In the genomic region with DNA sequence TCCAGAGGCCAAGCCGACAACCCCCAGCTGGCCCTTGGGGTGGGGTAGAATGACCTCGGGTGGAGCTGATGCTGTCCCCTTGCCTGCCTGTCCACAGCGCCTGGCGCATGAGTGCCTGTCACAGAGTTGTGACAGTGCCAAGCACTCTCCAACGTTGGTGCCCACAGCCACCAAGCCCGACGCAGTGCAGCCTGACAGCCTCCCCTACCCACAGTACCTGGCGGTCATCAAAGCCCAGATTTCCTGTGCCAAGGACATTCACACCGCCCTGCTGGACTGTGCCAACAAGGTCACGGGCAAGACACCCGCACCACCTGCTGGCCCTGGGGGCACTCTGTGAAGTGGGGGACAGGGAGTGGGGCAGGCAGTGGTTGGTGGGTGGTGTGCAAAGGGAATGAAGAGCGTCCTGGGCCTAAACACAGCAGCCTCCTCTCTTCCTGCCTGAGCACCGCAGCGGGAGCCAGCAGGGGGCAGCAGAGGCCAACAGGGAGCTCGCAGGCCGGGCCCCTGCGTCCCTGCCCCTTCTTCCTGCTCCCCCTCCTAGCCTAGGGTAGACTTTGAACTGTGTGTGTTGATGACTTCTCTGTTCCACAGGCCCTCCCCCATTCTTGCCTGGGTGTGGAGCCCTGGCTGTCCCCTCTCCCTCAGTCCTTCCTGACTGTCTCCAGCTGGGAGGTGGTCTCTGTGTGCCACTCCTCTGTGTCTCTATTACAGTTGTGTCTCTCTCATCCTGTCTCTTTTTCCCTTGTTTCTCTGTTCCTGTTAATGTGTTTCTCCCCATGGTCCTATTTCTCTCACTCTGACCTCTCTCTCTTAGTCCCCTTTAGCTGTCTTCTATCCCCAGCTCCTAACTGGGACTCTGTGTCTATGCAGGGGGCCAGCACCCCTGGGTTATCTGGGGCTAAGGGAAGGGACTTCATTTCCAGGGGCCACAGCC, we compare ENCODE assay signal across 8 cellular contexts. TPM values are rescaled to one million over a fixed set of nuclear protein-coding genes. Genes with fewer than 3 reads are reported as not detected.
DNase-seq lines count a peak whose midpoint lies in the region; ATAC-seq and TF ChIP-seq lines count a peak whose summit lies in the region.

No MANE protein-coding gene starts in this region.

- H3K27me3 ChIP-seq in GM06990 (replicated peaks; ENCODE audit: control insufficient read depth, insufficient read depth, low read length) (no peaks in the 10 kb centered on the region), left lung (no peaks in the 10 kb centered on the region)

- peak overlapping the region; percentile 86 for H3K27ac Mint-ChIP-seq in chondrocyte (ENCODE audit: unreplicated experiment)

- peaks cover 35% of the 10 kb centered on the region for H3K4me1 Mint-ChIP-seq in chondrocyte (ENCODE audit: low read depth)

- H3K4me1 ChIP-seq in left lung: peaks cover 22 to 61% of the 10 kb centered on the region in 2 donors

- no peaks in the 10 kb centered on the region for H3K9me3 ChIP-seq in left lung

- H3K27ac ChIP-seq in left lung: peak overlapping the region; percentile 84 to 99

- peak; percentile 43 for ATAC-seq in HG03103 (IDR thresholded peaks at IDR 0.05; ENCODE audit: low read depth, unreplicated experiment)
- peak; percentile 84 for ATAC-seq in left lung
- no peak for ATAC-seq in GM18870 (IDR thresholded peaks at IDR 0.05; ENCODE audit: unreplicated experiment)

- no peaks in the 10 kb centered on the region for H3K27me3 Mint-ChIP-seq in chondrocyte (ENCODE audit: low read depth)

- no peak overlapping the region for H3K4me3 Mint-ChIP-seq in chondrocyte (ENCODE audit: unreplicated experiment)

- no peaks in the 10 kb centered on the region for H3K9me3 Mint-ChIP-seq in chondrocyte (ENCODE audit: low read depth)

- peaks cover 6% of the 10 kb centered on the region for H3K36me3 Mint-ChIP-seq in chondrocyte (ENCODE audit: low read depth)

- peak; percentile 89 for DNase-seq in GM06990 (ENCODE audit: extremely low read depth, insufficient read length)
- peak; percentile 73 for DNase-seq in NCI-H510A treated with DMSO at 0.1 percent for 48 hours (lab: John Stamatoyannopoulos, UW)
- DNase-seq in activated CD4-positive, alpha-beta T cell treated with anti-CD3 and anti-CD28 coated beads for 4 hours: peak; percentile 90 to 96
- no peak for DNase-seq in chondrocyte (ENCODE audit: low spot score)
- peak; percentile 91 to 99 for DNase-seq in left lung
- peak; percentile 96 for DNase-seq in stimulated activated CD4-positive, alpha-beta T cell treated with anti-CD3 and anti-CD28 coated beads, Interleukin-4, amount 100 ng/mL, for 1 hour

- H3K36me3 ChIP-seq in GM06990 (ENCODE audit: control insufficient read depth, insufficient read depth, low read length) (peaks cover 8% of the 10 kb centered on the region), left lung (peaks cover 0 to 39% of the 10 kb centered on the region in 2 donors)

- TF ChIP-seq CTCF in GM06990 (IDR thresholded peaks at IDR 0.05; ENCODE audit: insufficient read depth, low read length, poor library complexity, severe bottlenecking): peak; percentile 98
- TF ChIP-seq CTCF in chondrocyte (IDR thresholded peaks at IDR 0.05): peak; percentile 96
- peak; percentile 98 for TF ChIP-seq CTCF in left lung (IDR thresholded peaks at IDR 0.05)

- intact Hi-C loops in left lung (cut with DNase I): no loop called here

- H3K4me3 ChIP-seq in GM06990 (replicated peaks; ENCODE audit: low read depth, low read length) (peak overlapping the region; percentile 30), left lung (peak overlapping the region in 1 of 2 donors; percentile 34)

RNA-seq across cellular contexts. Expression of gene MED29, which starts 6.5 kb away (rescaled TPM):
- 27.0 to 31.1 TPM (median 28.7 TPM) in 3 replicates for total RNA-seq in chondrocyte
- 10 to 100 TPM; 29.7 to 32.7 TPM for total RNA-seq in left lung

RNA-seq across cellular contexts. Expression of gene PAF1, which starts 6.7 kb away (rescaled TPM):
- total RNA-seq in chondrocyte (32.2 to 39.7 TPM (median 32.5 TPM) in 3 replicates), left lung (10 to 100 TPM; 31.0 to 36.1 TPM)

RNA-seq across cellular contexts. Expression of gene ZFP36, which starts 9.0 kb away (rescaled TPM):
- 30.2 to 55.7 TPM (median 46.3 TPM) in 3 replicates for total RNA-seq in chondrocyte
- total RNA-seq in left lung: 100 to 1,000 TPM; 165 to 172 TPM

RNA-seq across cellular contexts. Expression of gene PLEKHG2, which starts 14.8 kb away (rescaled TPM):
- total RNA-seq in chondrocyte (108 to 154 TPM (median 150 TPM) in 3 replicates), left lung (10 to 100 TPM; 39.5 to 50.8 TPM)

RNA-seq across cellular contexts. Expression of gene RPS16, which starts 38.1 kb away (rescaled TPM):
- total RNA-seq in chondrocyte (1,022 to 1,375 TPM (median 1,065 TPM) in 3 replicates), left lung (1,000 to 10,000 TPM; 1,507 to 1,549 TPM)
